In genomic region chr4:185801471-185801870, GRCh38 we compare ENCODE assay signal across 2 cellular contexts.
A peak's percentile ranks its signal among the peaks of the same experiment; 100 is the strongest.
TF ChIP-seq lines count a peak whose summit lies in the region.

No MANE protein-coding gene starts in this region.

TF ChIP-seq in liver, 16 proteins besides CTCF, POLR2A, EP300 and RAD21 (continued from another document):
- TF ChIP-seq HNF4A (conservative IDR thresholded peaks at IDR 0.05) (peak; percentile 28 to 35), SP1 (IDR thresholded peaks at IDR 0.05) (no peak), RXRA (IDR thresholded peaks at IDR 0.05) (peak in 1 of 2 donors; percentile 14), EGR1 (IDR thresholded peaks at IDR 0.05; ENCODE audit: low read depth in 2 of 2) (no peak), FOXA2 (IDR thresholded peaks at IDR 0.05) (no peak)
TF ChIP-seq in liver: peak in this region for 2.

TF ChIP-seq in HepG2, 621 proteins besides CTCF, POLR2A, EP300 and RAD21 (continued from another document):
- TF ChIP-seq ZBTB14 (CRISPR knock-in tag; IDR thresholded peaks at IDR 0.05), result no peak
- TF ChIP-seq, protein P1, sequence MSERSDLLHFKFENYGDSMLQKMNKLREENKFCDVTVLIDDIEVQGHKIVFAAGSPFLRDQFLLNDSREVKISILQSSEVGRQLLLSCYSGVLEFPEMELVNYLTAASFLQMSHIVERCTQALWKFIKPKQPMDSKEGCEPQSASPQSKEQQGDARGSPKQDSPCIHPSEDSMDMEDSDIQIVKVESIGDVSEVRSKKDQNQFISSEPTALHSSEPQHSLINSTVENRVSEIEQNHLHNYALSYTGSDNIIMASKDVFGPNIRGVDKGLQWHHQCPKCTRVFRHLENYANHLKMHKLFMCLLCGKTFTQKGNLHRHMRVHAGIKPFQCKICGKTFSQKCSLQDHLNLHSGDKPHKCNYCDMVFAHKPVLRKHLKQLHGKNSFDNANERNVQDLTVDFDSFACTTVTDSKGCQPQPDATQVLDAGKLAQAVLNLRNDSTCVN (CRISPR knock-in tag; IDR thresholded peaks at IDR 0.05; ENCODE audit: borderline replicate concordance), result no peak
- TF ChIP-seq, protein P2, sequence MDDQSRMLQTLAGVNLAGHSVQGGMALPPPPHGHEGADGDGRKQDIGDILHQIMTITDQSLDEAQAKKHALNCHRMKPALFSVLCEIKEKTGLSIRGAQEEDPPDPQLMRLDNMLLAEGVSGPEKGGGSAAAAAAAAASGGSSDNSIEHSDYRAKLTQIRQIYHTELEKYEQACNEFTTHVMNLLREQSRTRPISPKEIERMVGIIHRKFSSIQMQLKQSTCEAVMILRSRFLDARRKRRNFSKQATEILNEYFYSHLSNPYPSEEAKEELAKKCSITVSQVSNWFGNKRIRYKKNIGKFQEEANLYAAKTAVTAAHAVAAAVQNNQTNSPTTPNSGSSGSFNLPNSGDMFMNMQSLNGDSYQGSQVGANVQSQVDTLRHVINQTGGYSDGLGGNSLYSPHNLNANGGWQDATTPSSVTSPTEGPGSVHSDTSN (CRISPR knock-in tag; IDR thresholded peaks at IDR 0.05; ENCODE audit: borderline replicate concordance), result no peak
- TF ChIP-seq ZBTB7A (CRISPR knock-in tag; IDR thresholded peaks at IDR 0.05), result no peak
- TF ChIP-seq ZNF207 (IDR thresholded peaks at IDR 0.05; ENCODE audit: borderline replicate concordance), result no peak
- TF ChIP-seq SNAPC2 (CRISPR knock-in tag; IDR thresholded peaks at IDR 0.05), result no peak
- TF ChIP-seq NFIC (IDR thresholded peaks at IDR 0.05; ENCODE audit: low read length), result no peak
